In genomic region chr4:186666750-186667149, GRCh38 we compare ENCODE assay signal across 23 cellular contexts. TPM values are rescaled to one million over a fixed set of nuclear protein-coding genes. Genes with fewer than 3 reads are reported as not detected.
DNase-seq lines count a peak whose midpoint lies in the region; ATAC-seq, FAIRE-seq and TF ChIP-seq lines count a peak whose summit lies in the region.
"Had no signal": no experiment of that assay in that cellular context is flagged by ENCODE, and none has a peak within 500 bp of the region (broad histone marks: within the 10 kb centered on the region; RNA-seq: fewer than 3 reads in every experiment).

No MANE protein-coding gene starts in this region.

- 61 to 70% methylated on average over 3 of the region's 3 CpGs for WGBS in pancreas, 2 donors

- DNase-seq in NCI-H69 (lab: John Stamatoyannopoulos, UW) (peak; percentile 29), epithelial cell of prostate (ENCODE audit: low read depth, low spot score) (no peak), H7 (no peak), pancreas (no peak)
- no peak for DNase-seq in activated naive CD4-positive, alpha-beta T cell treated with anti-CD3 and anti-CD28 coated beads, Interleukin-2, amount 10 ng/mL, durations not matched to agents 7 days and 5 days
- DNase-seq: activated CD4-positive, alpha-beta T cell treated with anti-CD3 and anti-CD28 coated beads for 1 hour; activated CD8-positive, alpha-beta memory T cell treated with anti-CD3 and anti-CD28 coated beads for 24 hours; activated T-cell treated with anti-CD3 and anti-CD28 coated beads, Interleukin-2, amount 50 U/mL, for 48 hours; KBM-7; NCI-H1048; NCI-H2081; NCI-H510A treated with DMSO at 0.1 percent for 48 hours; RPMI8226; upper lobe of right lung had no signal

- H3K9me3 ChIP-seq in muscle layer of duodenum (ENCODE audit: control insufficient read depth in 1 of 2, low read length in 2 of 2) (no peaks in the 10 kb centered on the region), pancreas (no peaks in the 10 kb centered on the region)
- H3K9me3 ChIP-seq: upper lobe of right lung had no signal

- H3K36me3 ChIP-seq in muscle layer of duodenum (ENCODE audit: control insufficient read depth in 1 of 2, insufficient read depth in 2 of 2, low read length in 2 of 2) (peaks cover 0 to under 1% of the 10 kb centered on the region in 2 donors), H7 (replicated peaks; ENCODE audit: control insufficient read depth, insufficient read depth, low read length) (no peaks in the 10 kb centered on the region), pancreas (no peaks in the 10 kb centered on the region)

- H3K4me1 Mint-ChIP-seq in activated naive CD4-positive, alpha-beta T cell treated with anti-CD3 and anti-CD28 coated beads, Interleukin-2, amount 10 ng/mL, durations not matched to agents 7 days and 5 days = no peaks in the 10 kb centered on the region

- no peak overlapping the region for H3K27ac Mint-ChIP-seq in activated naive CD4-positive, alpha-beta T cell treated with anti-CD3 and anti-CD28 coated beads, Interleukin-2, amount 10 ng/mL, durations not matched to agents 7 days and 5 days
- H3K27ac Mint-ChIP-seq: activated naive CD4-positive, alpha-beta T cell treated with anti-CD3 and anti-CD28 coated beads, Interleukin-2, amount 50 U/mL, for 72 hours had no signal

- no peaks in the 10 kb centered on the region for H3K9me3 Mint-ChIP-seq in activated naive CD4-positive, alpha-beta T cell treated with anti-CD3 and anti-CD28 coated beads, Interleukin-2, amount 10 ng/mL, durations not matched to agents 7 days and 5 days
- H3K9me3 Mint-ChIP-seq: activated naive CD4-positive, alpha-beta T cell treated with anti-CD3 and anti-CD28 coated beads, Interleukin-2, amount 50 U/mL, for 72 hours; neural crest cell had no signal

- FAIRE-seq in pancreas (lab: Jason Lieb, UNC) = no peak
- FAIRE-seq: A204.1, frontal cortex, H1 had no signal

- no peak overlapping the region for H3K4me3 Mint-ChIP-seq in activated naive CD4-positive, alpha-beta T cell treated with anti-CD3 and anti-CD28 coated beads, Interleukin-2, amount 10 ng/mL, durations not matched to agents 7 days and 5 days
- H3K4me3 Mint-ChIP-seq: neural crest cell had no signal

- TF ChIP-seq CTCF in 22Rv1 (IDR thresholded peaks at IDR 0.05) = no peak
- TF ChIP-seq CTCF in pancreas (IDR thresholded peaks at IDR 0.05) = no peak

- intact Hi-C loops in pancreas (cut with DNase I) = loop anchor here in 1 of 3 donors (10.0 kb wide), 1 partner anchor 48 kb away; no protein-coding TSS in a partner anchor

- H3K27me3 Mint-ChIP-seq in activated naive CD4-positive, alpha-beta T cell treated with anti-CD3 and anti-CD28 coated beads, Interleukin-2, amount 10 ng/mL, durations not matched to agents 7 days and 5 days = no peaks in the 10 kb centered on the region

- ATAC-seq in HG03571 (IDR thresholded peaks at IDR 0.05; ENCODE audit: unreplicated experiment) (no peak), pancreas (no peak)
- ATAC-seq: activated naive CD4-positive, alpha-beta T cell treated with anti-CD3 and anti-CD28 coated beads, Interleukin-2, amount 50 U/mL, for 72 hours; upper lobe of right lung had no signal

- no peak overlapping the region for H3K4me3 ChIP-seq in muscle layer of duodenum (ENCODE audit: low read depth in 1 of 2, low read length in 2 of 2)
- H3K4me3 ChIP-seq in H7 (ENCODE audit: insufficient read depth, low read depth, low read length) = no peak overlapping the region
- no peak overlapping the region for H3K4me3 ChIP-seq in pancreas
- H3K4me3 ChIP-seq: coronary artery, upper lobe of right lung had no signal

- peak overlapping the region; percentile 73 for H3K27ac ChIP-seq in 22Rv1
- peak overlapping the region; percentile 17 for H3K27ac ChIP-seq in epithelial cell of prostate
- peak overlapping the region; percentile 41 for H3K27ac ChIP-seq in muscle layer of duodenum (ENCODE audit: low read length)
- no peak overlapping the region for H3K27ac ChIP-seq in pancreas
- H3K27ac ChIP-seq: coronary artery, upper lobe of right lung had no signal

- CTCF ChIA-PET in activated naive CD4-positive, alpha-beta T cell treated with anti-CD3 and anti-CD28 coated beads, Interleukin-2, amount 10 ng/mL, durations not matched to agents 7 days and 5 days (lab: Charles Lee) = no interaction called here

- H3K36me3 Mint-ChIP-seq in activated naive CD4-positive, alpha-beta T cell treated with anti-CD3 and anti-CD28 coated beads, Interleukin-2, amount 10 ng/mL, durations not matched to agents 7 days and 5 days = no peaks in the 10 kb centered on the region
- H3K36me3 Mint-ChIP-seq: activated naive CD4-positive, alpha-beta T cell treated with anti-CD3 and anti-CD28 coated beads, Interleukin-2, amount 50 U/mL, for 72 hours had no signal

- H3K4me1 ChIP-seq in muscle layer of duodenum (ENCODE audit: control insufficient read depth in 1 of 2, insufficient read depth in 2 of 2, low read length in 2 of 2) (peaks cover 0 to 9% of the 10 kb centered on the region in 2 donors), pancreas (peaks cover 6 to 13% (median 10%) of the 10 kb centered on the region in 3 donors)

- H3K27me3 ChIP-seq in muscle layer of duodenum (ENCODE audit: low read depth, low read length) = no peaks in the 10 kb centered on the region
- H3K27me3 ChIP-seq in H7 (ENCODE audit: control insufficient read depth, insufficient read depth, low read length) = no peaks in the 10 kb centered on the region
- H3K27me3 ChIP-seq in pancreas = no peaks in the 10 kb centered on the region
- H3K27me3 ChIP-seq: upper lobe of right lung had no signal

RNA-seq across cellular contexts. Expression of gene FAT1, which starts 56.9 kb away (rescaled TPM):
- 83.9 and 108 TPM in 2 replicates for total RNA-seq in H7 (2014; rRNA removed; shearing (Covaris generic))
- 10 to 100 TPM; 54.8 to 91.6 (median 71.3) TPM for total RNA-seq in pancreas
- polyA plus RNA-seq in pancreas = 10 to 100 TPM; 16.9 to 26.6 TPM

Comparison
In these comparisons a context has a peak if more than half of its experiments do, and no peak if none do; other contexts are left out.
1. H3K27ac ChIP-seq: peak in 22Rv1 (single experiment), epithelial cell of prostate (single experiment) and muscle layer of duodenum (single experiment); none in pancreas (0 of 4).